Comparison of ENCODE assay signal across 11 cellular contexts in the genomic region with DNA sequence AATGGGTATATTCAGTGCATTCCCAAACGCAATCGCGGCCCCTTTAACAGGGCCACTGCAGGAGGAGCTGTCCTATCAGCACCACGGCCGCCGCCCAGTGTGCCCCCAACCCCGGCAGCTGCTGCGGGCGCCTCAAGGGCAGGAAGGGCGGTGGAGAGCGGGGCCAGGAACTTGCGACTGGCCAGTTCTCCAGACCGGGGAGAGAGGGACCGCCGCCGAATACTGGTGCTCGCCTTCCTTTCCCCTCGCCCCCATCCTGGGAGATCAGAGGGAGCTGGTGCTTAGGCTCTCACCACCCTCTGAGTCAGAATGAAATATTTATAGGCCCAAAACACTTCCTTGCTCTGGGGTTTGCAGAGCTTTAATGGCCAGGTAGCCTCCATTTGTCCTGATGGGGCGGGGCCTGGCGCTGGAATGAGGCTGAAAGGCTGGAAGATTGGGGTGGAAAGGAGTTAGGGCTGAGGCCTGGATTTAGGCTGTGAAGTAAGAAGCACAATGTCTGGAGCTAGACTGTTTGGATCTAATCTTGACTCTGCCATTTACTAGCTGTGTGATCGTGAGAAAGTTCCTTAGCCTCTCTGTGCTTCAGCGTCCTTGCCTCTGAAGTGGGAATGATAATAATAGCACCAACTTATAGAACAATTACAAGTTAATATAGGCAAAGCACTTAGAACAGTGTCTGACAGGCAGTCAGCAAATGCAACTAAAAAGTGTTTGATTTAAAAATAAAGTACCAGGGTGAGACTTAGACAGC.
DNase-seq lines count a peak whose midpoint lies in the region; ATAC-seq, FAIRE-seq and TF ChIP-seq lines count a peak whose summit lies in the region.
"Had no signal": no experiment of that assay in that cellular context is flagged by ENCODE, and none has a peak within 500 bp of the region (broad histone marks: within the 10 kb centered on the region; RNA-seq: fewer than 3 reads in every experiment).

No MANE protein-coding gene starts in this region.

- no peak overlapping the region for H3K4me3 ChIP-seq in A549
- no peak overlapping the region for H3K4me3 ChIP-seq in MG63
- no peak overlapping the region for H3K4me3 ChIP-seq in right lobe of liver
- no peak overlapping the region for H3K4me3 ChIP-seq in CD8-positive, alpha-beta T cell (ENCODE audit: low read depth, low read length)

- no peak for DNase-seq in A549 (ENCODE audit: low read depth in 1 of 2, low spot score in 1 of 2)
- peak; percentile 19 for DNase-seq in MG63
- DNase-seq in endothelial cell (ENCODE audit: low spot score), result peak; percentile 78
- DNase-seq in right lobe of liver, result no peak
- no peak for DNase-seq in stimulated activated CD4-positive, alpha-beta T cell treated with anti-CD3 and anti-CD28 coated beads, Interleukin-15, amount 100 ng/mL, for 24 hours
- DNase-seq in RPMI8226, result no peak
- no peak for DNase-seq in KBM-7
- no peak for DNase-seq in CD8-positive, alpha-beta T cell
- DNase-seq: T1000 had no signal

- H3K27ac ChIP-seq in A549, result no peak overlapping the region
- no peak overlapping the region for H3K27ac ChIP-seq in right lobe of liver
- no peak overlapping the region for H3K27ac ChIP-seq in CD8-positive, alpha-beta T cell (ENCODE audit: low read depth, low read length)

- TF ChIP-seq EP300 in A549 (IDR thresholded peaks at IDR 0.05), result no peak

- peak in 1 of 2 experiments; percentile 32; a peak in 2 of 6 replicates for ATAC-seq in A549
- peak; percentile 33 to 53 (median 39) for ATAC-seq in right lobe of liver
- ATAC-seq in CD8-positive, alpha-beta T cell, result no peak
- ATAC-seq: activated naive CD4-positive, alpha-beta T cell treated with anti-CD3 and anti-CD28 coated beads, Interleukin-2, amount 50 U/mL, for 72 hours; esophagus mucosa had no signal

- H3K36me3 ChIP-seq in MG63 (peaks cover 7% of the 10 kb centered on the region), right lobe of liver (no peaks in the 10 kb centered on the region)
- no peaks in the 10 kb centered on the region for H3K36me3 ChIP-seq in CD8-positive, alpha-beta T cell (ENCODE audit: insufficient read depth, low read length)

- peaks cover 6% of the 10 kb centered on the region for H3K36me3 Mint-ChIP-seq in endothelial cell (ENCODE audit: low read depth, unreplicated experiment)
- H3K36me3 Mint-ChIP-seq in CD8-positive, alpha-beta T cell, result no peaks in the 10 kb centered on the region
- H3K36me3 Mint-ChIP-seq: activated naive CD4-positive, alpha-beta T cell treated with anti-CD3 and anti-CD28 coated beads, Interleukin-2, amount 50 U/mL, for 72 hours had no signal

- TF ChIP-seq POLR2A in A549 (IDR thresholded peaks at IDR 0.05; ENCODE audit: low read length) (no peak), right lobe of liver (IDR thresholded peaks at IDR 0.05) (no peak)

- H3K4me1 ChIP-seq in A549 (peaks cover 7% of the 10 kb centered on the region), right lobe of liver (no peaks in the 10 kb centered on the region)
- H3K4me1 ChIP-seq in CD8-positive, alpha-beta T cell (ENCODE audit: insufficient read depth, low read length), result no peaks in the 10 kb centered on the region

- intact Hi-C loops in right lobe of liver (cut with DNase I), result no loop called here
- intact Hi-C loops in CD8-positive, alpha-beta T cell (cut with DNase I, micrococcal nuclease), result no loop called here

- FAIRE-seq in A549 (lab: Jason Lieb, UNC), result no peak

- no peak overlapping the region for H3K4me3 Mint-ChIP-seq in endothelial cell (ENCODE audit: unreplicated experiment)
- no peak overlapping the region for H3K4me3 Mint-ChIP-seq in CD8-positive, alpha-beta T cell

- H3K9me3 Mint-ChIP-seq in endothelial cell (ENCODE audit: unreplicated experiment), result no peaks in the 10 kb centered on the region
- H3K9me3 Mint-ChIP-seq in CD8-positive, alpha-beta T cell, result no peaks in the 10 kb centered on the region
- H3K9me3 Mint-ChIP-seq: activated naive CD4-positive, alpha-beta T cell treated with anti-CD3 and anti-CD28 coated beads, Interleukin-2, amount 50 U/mL, for 72 hours had no signal

- peaks cover 9% of the 10 kb centered on the region for H3K27me3 Mint-ChIP-seq in endothelial cell (ENCODE audit: unreplicated experiment)
- peaks cover 9% of the 10 kb centered on the region for H3K27me3 Mint-ChIP-seq in CD8-positive, alpha-beta T cell (ENCODE audit: low read depth)

- H3K27ac Mint-ChIP-seq in endothelial cell (ENCODE audit: unreplicated experiment), result no peak overlapping the region
- no peak overlapping the region for H3K27ac Mint-ChIP-seq in CD8-positive, alpha-beta T cell
- H3K27ac Mint-ChIP-seq: activated naive CD4-positive, alpha-beta T cell treated with anti-CD3 and anti-CD28 coated beads, Interleukin-2, amount 50 U/mL, for 72 hours had no signal

- CTCF ChIA-PET in A549 (lab: Yijun Ruan, JAX), result interaction anchor here (0.6 to 1.2 kb wide), 5 partner anchors 9 to 180 kb away, joined by 3 to 5 read pairs (median 3); no protein-coding TSS in a partner anchor
- CTCF ChIA-PET in CD8-positive, alpha-beta T cell (lab: Charles Lee), result no interaction called here

- in situ Hi-C loops in KBM-7 (cut with MboI; ENCODE audit: low pct_unique_long_range_greater_than_20kb, low sequenced_read_pairs), result no loop called here

- no peak for TF ChIP-seq RAD21 in A549 (conservative IDR thresholded peaks at IDR 0.05 in 1 of 2, IDR thresholded peaks at IDR 0.05 in 1 of 2)

- TF ChIP-seq CTCF in A549 (IDR thresholded peaks at IDR 0.05) (no peak), endothelial cell (IDR thresholded peaks at IDR 0.05; ENCODE audit: unreplicated experiment) (no peak), right lobe of liver (IDR thresholded peaks at IDR 0.05) (no peak)
- TF ChIP-seq CTCF in CD8-positive, alpha-beta T cell (IDR thresholded peaks at IDR 0.05), result no peak

- H3K27me3 ChIP-seq in MG63 (no peaks in the 10 kb centered on the region), right lobe of liver (no peaks in the 10 kb centered on the region)
- H3K27me3 ChIP-seq in CD8-positive, alpha-beta T cell (ENCODE audit: insufficient read depth, low read length), result no peaks in the 10 kb centered on the region

- H3K4me1 Mint-ChIP-seq in endothelial cell (ENCODE audit: unreplicated experiment), result peaks cover 17% of the 10 kb centered on the region
- no peaks in the 10 kb centered on the region for H3K4me1 Mint-ChIP-seq in CD8-positive, alpha-beta T cell (ENCODE audit: low read depth)

- POLR2A ChIA-PET in A549 (lab: Yijun Ruan, JAX), result no interaction called here
- POLR2A ChIA-PET in CD8-positive, alpha-beta T cell (lab: Charles Lee), result no interaction called here

- WGBS in A549 (ENCODE audit: missing lambda C conversion rate), result 91% methylated on average over 22 of the region's 22 CpGs
- 32% methylated on average over 10 of the region's 22 CpGs for WGBS in right lobe of liver (ENCODE audit: insufficient coverage, low coverage, low lambda C conversion rate, missing lambda C conversion rate)

- no peaks in the 10 kb centered on the region for H3K9me3 ChIP-seq in A549
- no peaks in the 10 kb centered on the region for H3K9me3 ChIP-seq in MG63
- H3K9me3 ChIP-seq in right lobe of liver, result no peaks in the 10 kb centered on the region
- H3K9me3 ChIP-seq in CD8-positive, alpha-beta T cell (ENCODE audit: low read length), result no peaks in the 10 kb centered on the region

- no peak overlapping the region for H3K4me2 ChIP-seq in A549

TF ChIP-seq in A549, 52 proteins besides CTCF, POLR2A, EP300 and RAD21:
- TF ChIP-seq, protein P1, sequence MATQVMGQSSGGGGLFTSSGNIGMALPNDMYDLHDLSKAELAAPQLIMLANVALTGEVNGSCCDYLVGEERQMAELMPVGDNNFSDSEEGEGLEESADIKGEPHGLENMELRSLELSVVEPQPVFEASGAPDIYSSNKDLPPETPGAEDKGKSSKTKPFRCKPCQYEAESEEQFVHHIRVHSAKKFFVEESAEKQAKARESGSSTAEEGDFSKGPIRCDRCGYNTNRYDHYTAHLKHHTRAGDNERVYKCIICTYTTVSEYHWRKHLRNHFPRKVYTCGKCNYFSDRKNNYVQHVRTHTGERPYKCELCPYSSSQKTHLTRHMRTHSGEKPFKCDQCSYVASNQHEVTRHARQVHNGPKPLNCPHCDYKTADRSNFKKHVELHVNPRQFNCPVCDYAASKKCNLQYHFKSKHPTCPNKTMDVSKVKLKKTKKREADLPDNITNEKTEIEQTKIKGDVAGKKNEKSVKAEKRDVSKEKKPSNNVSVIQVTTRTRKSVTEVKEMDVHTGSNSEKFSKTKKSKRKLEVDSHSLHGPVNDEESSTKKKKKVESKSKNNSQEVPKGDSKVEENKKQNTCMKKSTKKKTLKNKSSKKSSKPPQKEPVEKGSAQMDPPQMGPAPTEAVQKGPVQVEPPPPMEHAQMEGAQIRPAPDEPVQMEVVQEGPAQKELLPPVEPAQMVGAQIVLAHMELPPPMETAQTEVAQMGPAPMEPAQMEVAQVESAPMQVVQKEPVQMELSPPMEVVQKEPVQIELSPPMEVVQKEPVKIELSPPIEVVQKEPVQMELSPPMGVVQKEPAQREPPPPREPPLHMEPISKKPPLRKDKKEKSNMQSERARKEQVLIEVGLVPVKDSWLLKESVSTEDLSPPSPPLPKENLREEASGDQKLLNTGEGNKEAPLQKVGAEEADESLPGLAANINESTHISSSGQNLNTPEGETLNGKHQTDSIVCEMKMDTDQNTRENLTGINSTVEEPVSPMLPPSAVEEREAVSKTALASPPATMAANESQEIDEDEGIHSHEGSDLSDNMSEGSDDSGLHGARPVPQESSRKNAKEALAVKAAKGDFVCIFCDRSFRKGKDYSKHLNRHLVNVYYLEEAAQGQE (IDR thresholded peaks at IDR 0.05), result peak; percentile 78
- TF ChIP-seq, protein P2, sequence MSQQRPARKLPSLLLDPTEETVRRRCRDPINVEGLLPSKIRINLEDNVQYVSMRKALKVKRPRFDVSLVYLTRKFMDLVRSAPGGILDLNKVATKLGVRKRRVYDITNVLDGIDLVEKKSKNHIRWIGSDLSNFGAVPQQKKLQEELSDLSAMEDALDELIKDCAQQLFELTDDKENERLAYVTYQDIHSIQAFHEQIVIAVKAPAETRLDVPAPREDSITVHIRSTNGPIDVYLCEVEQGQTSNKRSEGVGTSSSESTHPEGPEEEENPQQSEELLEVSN (IDR thresholded peaks at IDR 0.05; ENCODE audit: borderline replicate concordance, low read depth), result no peak
- TF ChIP-seq ESRRA (IDR thresholded peaks at IDR 0.05; ENCODE audit: borderline replicate concordance, low read length), result no peak

Comparison
In these comparisons a context has a peak if more than half of its experiments do, and no peak if none do; other contexts are left out.
1. DNase-seq: peak in MG63 (single experiment) and endothelial cell (single experiment); none in A549 (0 of 2), right lobe of liver (0 of 3), stimulated activated CD4-positive, alpha-beta T cell treated with anti-CD3 and anti-CD28 coated beads, Interleukin-15, amount 100 ng/mL, for 24 hours (single experiment), RPMI8226 (single experiment), KBM-7 (single experiment) and CD8-positive, alpha-beta T cell (0 of 7).